In the genomic region with DNA sequence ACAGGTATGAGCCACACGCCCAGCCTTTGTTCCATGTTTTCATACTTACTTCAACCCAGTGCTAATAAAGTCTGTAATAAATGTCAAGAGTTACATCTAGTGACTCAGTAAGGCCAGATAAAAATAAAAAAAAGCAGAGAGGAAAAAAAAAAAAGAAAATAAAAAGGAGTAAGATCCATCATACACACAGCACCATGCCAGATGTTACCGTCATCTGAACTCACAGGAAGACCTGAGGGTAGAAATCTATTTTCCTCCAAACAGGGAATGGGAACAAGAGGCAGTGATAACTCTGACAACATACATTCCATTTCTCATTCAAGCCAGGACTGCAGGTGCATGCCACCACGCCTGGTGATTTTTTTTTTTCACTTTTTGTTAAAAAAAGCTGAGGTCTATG, we compare ENCODE assay signal across 17 cellular contexts. TPM values are rescaled to one million over a fixed set of nuclear protein-coding genes. Genes with fewer than 3 reads are reported as not detected.
A peak's percentile ranks its signal among the peaks of the same experiment; 100 is the strongest.
DNase-seq lines count a peak whose midpoint lies in the region; ATAC-seq and TF ChIP-seq lines count a peak whose summit lies in the region.
"Had no signal": no experiment of that assay in that cellular context is flagged by ENCODE, and none has a peak within 500 bp of the region (broad histone marks: within the 10 kb centered on the region; RNA-seq: fewer than 3 reads in every experiment).

No MANE protein-coding gene starts in this region.

- no peak for ATAC-seq in CD4-positive, CD25-positive, alpha-beta regulatory T cell (ENCODE audit: low read depth in 2 of 2)
- no peak for ATAC-seq in GM23338
- ATAC-seq: CD8-positive, alpha-beta T cell; Panc1 had no signal

- peaks cover 20% of the 10 kb centered on the region; the same call in 1 of the 2 replicates for H3F3A ChIP-seq in GM23338 (replicated peaks; ENCODE audit: low read depth)

- H3K4me2 ChIP-seq in GM23338 (no peak overlapping the region), trophoblast cell (ENCODE audit: low read length) (no peak overlapping the region)

- H3K9me2 ChIP-seq in GM23338 (ENCODE audit: insufficient read depth) = no peaks in the 10 kb centered on the region

- TF ChIP-seq CTCF in GM23338 (conservative IDR thresholded peaks at IDR 0.05; ENCODE audit: low read depth in 2 of 2) = no peak
- no peak for TF ChIP-seq CTCF in brain (conservative IDR thresholded peaks at IDR 0.05)
- TF ChIP-seq CTCF in esophagus muscularis mucosa (IDR thresholded peaks at IDR 0.05) = no peak

- H3K4me3 Mint-ChIP-seq in CD4-positive, CD25-positive, alpha-beta regulatory T cell = no peak overlapping the region
- H3K4me3 Mint-ChIP-seq in GM23338 (no peak overlapping the region), brain (no peak overlapping the region)
- H3K4me3 Mint-ChIP-seq: CD8-positive, alpha-beta T cell had no signal

- DNase-seq in CD4-positive, CD25-positive, alpha-beta regulatory T cell = no peak
- DNase-seq in GM23338 (ENCODE audit: low spot score) (no peak), trophoblast cell (no peak), NCI-H2081 treated with DMSO at 0.1 percent for 48 hours (lab: John Stamatoyannopoulos, UW) (no peak), esophagus muscularis mucosa (ENCODE audit: extremely low spot score) (no peak)
- no peak for DNase-seq in stimulated activated CD4-positive, alpha-beta T cell treated with anti-CD3 and anti-CD28 coated beads, Interleukin-12 subunit alpha, Interleukin-12 subunit beta, amount 100 ng/mL, for 4 hours
- DNase-seq: CD8-positive, alpha-beta T cell; DMS79 treated with DMSO at 0.1 percent for 48 hours; HCEC 1CT; NCI-H1436; NCI-H2029; NCI-H510A; NCI-H82; Right ventricle myocardium superior had no signal

- no peak for TF ChIP-seq EP300 in esophagus muscularis mucosa (IDR thresholded peaks at IDR 0.05)

- H3K4me3 ChIP-seq in CD4-positive, CD25-positive, alpha-beta regulatory T cell (ENCODE audit: low read depth, low read length) = no peak overlapping the region
- H3K4me3 ChIP-seq in GM23338 (no peak overlapping the region), trophoblast cell (ENCODE audit: low read depth, low read length) (no peak overlapping the region), esophagus muscularis mucosa (no peak overlapping the region)
- H3K4me3 ChIP-seq: SK-N-MC had no signal

- H3K4me1 ChIP-seq in CD4-positive, CD25-positive, alpha-beta regulatory T cell (ENCODE audit: control insufficient read depth, insufficient read depth, low read length, poor library complexity, severe bottlenecking) = no peaks in the 10 kb centered on the region
- H3K4me1 ChIP-seq in GM23338 (ENCODE audit: insufficient read depth) = no peaks in the 10 kb centered on the region
- peaks cover 0 to 12% of the 10 kb centered on the region in 2 experiments for H3K4me1 ChIP-seq in trophoblast cell (ENCODE audit: control insufficient read depth in 1 of 2, insufficient read depth in 2 of 2, low read length in 2 of 2)
- peaks cover 26 to 64% (median 53%) of the 10 kb centered on the region in 4 donors for H3K4me1 ChIP-seq in esophagus muscularis mucosa

- H3K36me3 ChIP-seq in CD4-positive, CD25-positive, alpha-beta regulatory T cell (ENCODE audit: control insufficient read depth, insufficient read depth, low read length) = peaks cover 42% of the 10 kb centered on the region
- H3K36me3 ChIP-seq in GM23338 (ENCODE audit: insufficient read depth) = peaks cover 27% of the 10 kb centered on the region
- H3K36me3 ChIP-seq in trophoblast cell (ENCODE audit: control insufficient read depth in 1 of 2, insufficient read depth in 2 of 2, low read length in 2 of 2) = peaks cover 19 to 38% of the 10 kb centered on the region in 2 experiments
- peaks cover 20 to 49% (median 37%) of the 10 kb centered on the region in 4 donors for H3K36me3 ChIP-seq in esophagus muscularis mucosa

- peak overlapping the region; percentile 64 for H3K4ac ChIP-seq in trophoblast cell (ENCODE audit: low read depth, low read length)

- no peak overlapping the region for H2AK5ac ChIP-seq in trophoblast cell (ENCODE audit: low read length)

- no peaks in the 10 kb centered on the region for H3K27me3 Mint-ChIP-seq in CD4-positive, CD25-positive, alpha-beta regulatory T cell
- H3K27me3 Mint-ChIP-seq in GM23338 (ENCODE audit: insufficient read depth, low read depth, poor library complexity) (peaks cover 4% of the 10 kb centered on the region), brain (no peaks in the 10 kb centered on the region)

- H3K79me1 ChIP-seq in trophoblast cell (ENCODE audit: low read length) = no peaks in the 10 kb centered on the region

- no peak overlapping the region for H4K12ac ChIP-seq in trophoblast cell (ENCODE audit: low read depth, low read length)

- H3K27ac Mint-ChIP-seq in CD4-positive, CD25-positive, alpha-beta regulatory T cell = peak overlapping the region in 2 of 3 donors; percentile 72 to 76
- no peak overlapping the region for H3K27ac Mint-ChIP-seq in GM23338
- H3K27ac Mint-ChIP-seq in brain = peak overlapping the region in 3 of 5 experiments; percentile 66 to 93 (median 81)
- H3K27ac Mint-ChIP-seq: CD8-positive, alpha-beta T cell had no signal

- no peak for TF ChIP-seq POLR2A in esophagus muscularis mucosa (IDR thresholded peaks at IDR 0.05; ENCODE audit: low read depth)

- peaks cover 5 to 51% (median 28%) of the 10 kb centered on the region in 4 donors for H3K4me1 Mint-ChIP-seq in CD4-positive, CD25-positive, alpha-beta regulatory T cell
- H3K4me1 Mint-ChIP-seq in GM23338 (peaks cover 4% of the 10 kb centered on the region), brain (peaks cover 6% of the 10 kb centered on the region)

- H2BK5ac ChIP-seq in trophoblast cell (ENCODE audit: low read depth, low read length, poor library complexity) = no peak overlapping the region

- H2AFZ ChIP-seq in GM23338 (no peak overlapping the region), trophoblast cell (ENCODE audit: insufficient read depth, low read length, poor library complexity) (no peak overlapping the region)

- intact Hi-C loops in esophagus muscularis mucosa (cut with DNase I) = no loop called here

- no peaks in the 10 kb centered on the region for H3K9me3 Mint-ChIP-seq in CD4-positive, CD25-positive, alpha-beta regulatory T cell
- no peaks in the 10 kb centered on the region for H3K9me3 Mint-ChIP-seq in GM23338
- no peaks in the 10 kb centered on the region for H3K9me3 Mint-ChIP-seq in brain
- H3K9me3 Mint-ChIP-seq: CD8-positive, alpha-beta T cell had no signal

- peaks cover 27% of the 10 kb centered on the region for H3K36me3 Mint-ChIP-seq in CD4-positive, CD25-positive, alpha-beta regulatory T cell
- H3K36me3 Mint-ChIP-seq in GM23338 (ENCODE audit: low read depth) = peaks cover 47% of the 10 kb centered on the region
- peaks cover 75% of the 10 kb centered on the region for H3K36me3 Mint-ChIP-seq in brain

- no peak overlapping the region for H3K9ac ChIP-seq in trophoblast cell (ENCODE audit: low read length)

- no peak overlapping the region for H4K91ac ChIP-seq in trophoblast cell (ENCODE audit: low read depth, low read length)

- no peak overlapping the region for H3K18ac ChIP-seq in trophoblast cell (ENCODE audit: low read length)

- no CpG with 5 or more reads among the region's 3 CpGs for WGBS in trophoblast cell (ENCODE audit: extremely low coverage, insufficient coverage, insufficient read length)
- WGBS in esophagus muscularis mucosa = 87% methylated on average over 3 of the region's 3 CpGs

- peaks cover 99% of the 10 kb centered on the region for H3K79me2 ChIP-seq in GM23338 (replicated peaks; ENCODE audit: insufficient read depth)
- H3K79me2 ChIP-seq in trophoblast cell (ENCODE audit: control insufficient read depth, insufficient read depth, low read length, poor library complexity) = peaks cover 5% of the 10 kb centered on the region

- no peak overlapping the region for H3K27ac ChIP-seq in CD4-positive, CD25-positive, alpha-beta regulatory T cell (ENCODE audit: insufficient read depth, low read length, poor library complexity, severe bottlenecking)
- H3K27ac ChIP-seq in GM23338 (ENCODE audit: low read depth) (peak overlapping the region; percentile 53; the same call in 1 of the 2 replicates), trophoblast cell (ENCODE audit: low read depth, low read length) (no peak overlapping the region), esophagus muscularis mucosa (replicated peaks in 1 of 4) (no peak overlapping the region)
- H3K27ac ChIP-seq: SK-N-MC had no signal

- H3K27me3 ChIP-seq in CD4-positive, CD25-positive, alpha-beta regulatory T cell (ENCODE audit: control insufficient read depth, insufficient read depth, low read length) = no peaks in the 10 kb centered on the region
- H3K27me3 ChIP-seq in GM23338 (ENCODE audit: insufficient read depth) (no peaks in the 10 kb centered on the region), trophoblast cell (ENCODE audit: insufficient read depth, low read length) (no peaks in the 10 kb centered on the region), esophagus muscularis mucosa (no peaks in the 10 kb centered on the region)

- H3K23ac ChIP-seq in trophoblast cell (ENCODE audit: low read length) = no peak overlapping the region

- H2BK120ac ChIP-seq in trophoblast cell (ENCODE audit: insufficient read depth, low read length, poor library complexity) = no peak overlapping the region

- H4K20me1 ChIP-seq in GM23338 (replicated peaks; ENCODE audit: insufficient read depth) = peaks cover 56% of the 10 kb centered on the region

- no peak overlapping the region for H4K8ac ChIP-seq in trophoblast cell (ENCODE audit: low read depth, low read length)

- no peak overlapping the region for H2BK12ac ChIP-seq in trophoblast cell (ENCODE audit: low read length)

- no peak overlapping the region for H3K14ac ChIP-seq in trophoblast cell (ENCODE audit: low read length)

- no peaks in the 10 kb centered on the region for H3K9me3 ChIP-seq in CD4-positive, CD25-positive, alpha-beta regulatory T cell (ENCODE audit: control insufficient read depth in 2 of 2, low read length in 2 of 2)
- H3K9me3 ChIP-seq in trophoblast cell (ENCODE audit: insufficient read depth, low read depth, low read length) (no peaks in the 10 kb centered on the region), esophagus muscularis mucosa (no peaks in the 10 kb centered on the region)

RNA-seq across cellular contexts. Expression of gene CRK, which starts 20.7 kb away (rescaled TPM):
- total RNA-seq in CD4-positive, CD25-positive, alpha-beta regulatory T cell = 18.2 TPM
- polyA plus RNA-seq in CD4-positive, CD25-positive, alpha-beta regulatory T cell = 10 to 100 TPM; 15.3 to 33.0 (median 26.8) TPM
- total RNA-seq in GM23338 (2014; rRNA removed; shearing (Covaris generic)) = 59.8 and 61.1 TPM in 2 replicates
- polyA plus RNA-seq in GM23338 (2016; fragmentation: Nextera tagmentation; extraction: Ambion mirVana) = 28.6 and 32.6 TPM in 2 replicates
- 32.2 TPM for polyA plus RNA-seq in brain (ENCODE audit: insufficient read depth, low read depth, low replicate concordance)
- 43.6 and 43.9 TPM in 2 replicates for polyA plus RNA-seq in trophoblast cell (2013)
- 100 to 1,000 TPM in 1 of 4 donors, 10 to 100 TPM in 3; 59.8 to 102 (median 75.7) TPM for total RNA-seq in esophagus muscularis mucosa

RNA-seq across cellular contexts. Expression of gene YWHAE, which starts 35.3 kb away (rescaled TPM):
- 136 TPM for total RNA-seq in CD4-positive, CD25-positive, alpha-beta regulatory T cell
- polyA plus RNA-seq in CD4-positive, CD25-positive, alpha-beta regulatory T cell = 10 to 100 TPM; 68.6 to 92.5 (median 82.5) TPM
- total RNA-seq in GM23338 (2014; rRNA removed; shearing (Covaris generic)) = 1,251 and 1,409 TPM in 2 replicates
- polyA plus RNA-seq in GM23338 (2016; fragmentation: Nextera tagmentation; extraction: Ambion mirVana) (1,271 and 1,283 TPM in 2 replicates), brain (ENCODE audit: insufficient read depth, low read depth, low replicate concordance) (1,200 TPM)
- polyA plus RNA-seq in trophoblast cell (2013) = 619 and 645 TPM in 2 replicates
- total RNA-seq in esophagus muscularis mucosa = 100 to 1,000 TPM; 329 to 408 (median 364) TPM

RNA-seq across cellular contexts. Expression of gene MYO1C, which starts 57.2 kb away (rescaled TPM):
- 33.7 TPM for total RNA-seq in CD4-positive, CD25-positive, alpha-beta regulatory T cell
- polyA plus RNA-seq in CD4-positive, CD25-positive, alpha-beta regulatory T cell = 10 to 100 TPM in 2 of 4 donors, 1 to 10 TPM in 2; 7.3 to 11.4 (median 9.6) TPM
- 35.2 and 57.1 TPM in 2 replicates for total RNA-seq in GM23338 (2014; rRNA removed; shearing (Covaris generic))
- 12.3 and 13.9 TPM in 2 replicates for polyA plus RNA-seq in GM23338 (2016; fragmentation: Nextera tagmentation; extraction: Ambion mirVana)
- polyA plus RNA-seq in brain (ENCODE audit: insufficient read depth, low read depth, low replicate concordance) = 12.8 TPM
- polyA plus RNA-seq in trophoblast cell (2013) = 83.3 and 84.7 TPM in 2 replicates
- total RNA-seq in esophagus muscularis mucosa = 100 to 1,000 TPM; 248 to 444 (median 347) TPM
